8 cellular contexts compared by ENCODE assay signal in the genomic region with DNA sequence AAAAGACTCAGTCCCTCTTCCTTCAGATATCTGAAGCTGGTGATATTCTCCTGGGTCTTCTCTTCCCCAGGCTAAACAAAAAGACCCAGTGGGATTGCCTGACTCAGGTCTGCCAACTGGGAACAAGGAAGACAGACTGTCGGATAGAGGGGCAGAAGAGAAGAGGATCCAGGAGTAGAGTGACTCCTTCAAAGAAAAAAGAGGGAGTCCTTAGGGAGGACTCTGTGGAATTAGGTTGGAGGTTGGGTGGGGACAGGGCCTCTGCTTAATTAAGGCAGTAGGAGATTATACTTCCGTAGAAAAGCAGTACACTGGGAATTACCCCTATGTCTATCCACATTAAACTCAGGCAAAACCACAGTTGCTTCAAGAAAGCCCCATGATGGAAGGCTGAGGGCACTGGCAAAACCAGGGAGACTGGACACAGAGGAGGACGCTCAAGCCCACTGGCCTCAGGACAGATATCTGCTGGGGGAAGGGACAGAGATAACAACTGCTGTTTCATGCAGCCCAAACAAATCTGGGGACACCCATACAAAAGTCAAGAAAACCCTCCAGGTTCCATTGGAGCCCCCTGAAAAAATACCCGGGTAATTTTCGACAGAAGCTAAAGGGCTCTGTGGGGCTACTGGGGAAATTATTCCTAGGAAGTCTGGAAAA. TPM values are rescaled to one million over a fixed set of nuclear protein-coding genes. Genes with fewer than 3 reads are reported as not detected.
A peak's percentile ranks its signal among the peaks of the same experiment; 100 is the strongest.
DNase-seq lines count a peak whose midpoint lies in the region; ATAC-seq and TF ChIP-seq lines count a peak whose summit lies in the region.

No MANE protein-coding gene starts in this region.

- peak overlapping the region; percentile 36 for H3K27ac ChIP-seq in parathyroid adenoma

- no peak overlapping the region for H3K9ac ChIP-seq in parathyroid adenoma

- peaks cover 43% of the 10 kb centered on the region for H3K36me3 Mint-ChIP-seq in chondrocyte (ENCODE audit: low read depth)

- no peaks in the 10 kb centered on the region for H3K27me3 ChIP-seq in parathyroid adenoma (ENCODE audit: control insufficient read depth, insufficient read depth, low read length)

- H3K79me2 ChIP-seq in parathyroid adenoma, result peaks cover 19% of the 10 kb centered on the region

- DNase-seq in chondrocyte (ENCODE audit: low spot score), result no peak
- DNase-seq in globus pallidus (ENCODE audit: low spot score), result no peak
- DNase-seq in A172 (ENCODE audit: low spot score), result no peak
- no peak for DNase-seq in NCI-H1436 treated with DMSO at 0.1 percent for 48 hours (lab: John Stamatoyannopoulos, UW)
- DNase-seq in kidney glomerular epithelial cell (lab: John Stamatoyannopoulos, UW), result no peak

- peak overlapping the region; percentile 37 for H3K4me3 Mint-ChIP-seq in chondrocyte (ENCODE audit: unreplicated experiment)

- no peaks in the 10 kb centered on the region for H3K27me3 Mint-ChIP-seq in chondrocyte (ENCODE audit: low read depth)

- H3K4me1 Mint-ChIP-seq in chondrocyte (ENCODE audit: low read depth), result peaks cover 96% of the 10 kb centered on the region

- H3K9me3 Mint-ChIP-seq in chondrocyte (ENCODE audit: low read depth), result no peaks in the 10 kb centered on the region

- TF ChIP-seq CTCF in chondrocyte (IDR thresholded peaks at IDR 0.05) (no peak), parathyroid adenoma (IDR thresholded peaks at IDR 0.05) (no peak)

- H3K4me2 ChIP-seq in parathyroid adenoma (ENCODE audit: low read length), result no peak overlapping the region

- H3K27ac Mint-ChIP-seq in chondrocyte (ENCODE audit: unreplicated experiment), result peak overlapping the region; percentile 90

- no peak overlapping the region for H3K4me3 ChIP-seq in parathyroid adenoma (ENCODE audit: low read depth, low read length)

- no peaks in the 10 kb centered on the region for H3K36me3 ChIP-seq in parathyroid adenoma (ENCODE audit: control insufficient read depth, insufficient read depth, low read length)

- H2AFZ ChIP-seq in parathyroid adenoma, result no peak overlapping the region

- ATAC-seq in GM18861 (IDR thresholded peaks at IDR 0.05; ENCODE audit: unreplicated experiment), result peak; percentile 11
- peak; percentile 2 for ATAC-seq in HG03354 (IDR thresholded peaks at IDR 0.05; ENCODE audit: poor library complexity, severe bottlenecking, unreplicated experiment)

- H3K4me1 ChIP-seq in parathyroid adenoma, result peaks cover 21% of the 10 kb centered on the region

- no peaks in the 10 kb centered on the region for H3K9me3 ChIP-seq in parathyroid adenoma (ENCODE audit: control insufficient read depth, low read length)

RNA-seq across cellular contexts. Expression of a gene that starts 5.7 kb away (rescaled TPM):
- total RNA-seq in chondrocyte, result 55.9 to 96.1 TPM (median 90.7 TPM) in 3 replicates
- total RNA-seq in A172 (2014; rRNA removed; shearing (Covaris generic)), result 202 and 212 TPM in 2 replicates

RNA-seq across cellular contexts. Expression of a gene that starts 22.1 kb away (rescaled TPM):
- 20.2 to 51.0 TPM (median 49.6 TPM) in 3 replicates for total RNA-seq in chondrocyte
- total RNA-seq in A172 (2014; rRNA removed; shearing (Covaris generic)), result 224 and 245 TPM in 2 replicates
